Comparison of ENCODE assay signal across 8 cellular contexts in the genomic region with DNA sequence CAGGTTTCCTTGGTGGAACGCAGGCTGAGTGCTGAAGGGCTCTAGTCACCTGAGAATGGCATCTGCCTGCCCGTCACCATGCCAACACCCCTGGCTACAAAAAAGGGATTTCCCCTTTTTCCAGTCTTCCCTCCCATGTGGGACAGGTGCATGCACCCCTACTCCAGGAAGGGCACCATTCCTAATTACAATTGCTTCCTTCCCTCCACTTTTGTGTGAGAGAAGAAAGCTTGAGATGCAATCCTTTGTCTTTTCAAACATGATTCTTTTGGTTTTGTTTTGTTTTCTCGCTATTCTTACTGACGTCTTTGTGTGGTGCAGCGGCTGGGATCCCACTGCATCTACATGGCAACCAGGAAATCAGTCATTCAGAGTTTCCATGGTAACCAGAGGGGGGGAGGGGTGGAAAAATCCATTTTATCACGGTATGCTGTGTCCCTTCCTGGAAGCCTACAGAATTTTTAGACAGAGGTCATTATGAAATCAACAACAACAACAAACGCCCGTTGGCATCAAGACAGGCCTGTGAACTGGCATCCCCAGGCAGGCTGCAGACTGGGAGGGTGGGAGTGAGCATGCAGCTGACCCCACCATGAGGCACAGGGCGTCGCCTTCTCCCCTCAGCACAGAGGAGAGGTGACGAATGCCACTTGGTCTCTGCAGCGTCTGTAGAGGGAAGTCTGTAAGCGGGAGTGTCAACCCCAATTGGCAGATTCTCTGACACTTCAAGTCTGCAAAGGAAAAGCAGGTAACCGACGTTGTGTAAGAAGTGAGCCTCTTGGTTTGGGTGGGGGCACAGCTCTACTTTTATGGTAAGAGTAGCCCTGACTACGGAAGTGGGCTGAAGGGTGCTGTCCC. TPM values are rescaled to one million over a fixed set of nuclear protein-coding genes. Genes with fewer than 3 reads are reported as not detected.
DNase-seq lines count a peak whose midpoint lies in the region; ATAC-seq and TF ChIP-seq lines count a peak whose summit lies in the region.

No MANE protein-coding gene starts in this region.

- CTCF ChIA-PET in activated B cell treated with CpG ODN at 0.5 μM for 24 hours (lab: Charles Lee): interaction anchor here (0.9 to 1.9 kb wide), 5 partner anchors 13 to 133 kb away, joined by 3 to 10 read pairs (median 3); a partner anchor contains a TSS

- H3K36me3 Mint-ChIP-seq in GM23338 (ENCODE audit: low read depth) (no peaks in the 10 kb centered on the region; the same call in 2 of the 3 replicates), activated B cell treated with CpG ODN at 0.5 μM for 24 hours (ENCODE audit: low read depth) (peaks cover 2% of the 10 kb centered on the region)

- no peaks in the 10 kb centered on the region for H3K79me2 ChIP-seq in GM23338 (replicated peaks; ENCODE audit: insufficient read depth)

- H3K4me3 Mint-ChIP-seq in GM23338 (peak overlapping the region; percentile 66), activated B cell treated with CpG ODN at 0.5 μM for 24 hours (peak overlapping the region; percentile 88)

- H3K4me3 ChIP-seq in GM08714 (ENCODE audit: low read length) (peak overlapping the region; percentile 53; the same call in 1 of the 2 replicates), GM23338 (peak overlapping the region; percentile 32), NB4 (ENCODE audit: low read depth, low read length) (peak overlapping the region; percentile 43)

- DNase-seq in GM23338 (ENCODE audit: low spot score): peak; percentile 93
- DNase-seq in NB4 (ENCODE audit: low read depth): peak; percentile 99
- DNase-seq in activated B cell treated with CpG ODN at 0.5 μM for 24 hours: peak; percentile 67
- DNase-seq in caudate nucleus (lab: John Stamatoyannopoulos, UW): peak in 36 of 61 donors; percentile 2 to 70 (median 32)
- DNase-seq in left lobe of liver (ENCODE audit: low spot score): peak; percentile 50
- DNase-seq in stimulated activated CD4-positive, alpha-beta T cell treated with anti-CD3 and anti-CD28 coated beads, Interleukin-2, amount 100 ng/mL, for 48 hours: peak; percentile 73 to 83
- DNase-seq in AG08396 (ENCODE audit: low spot score): no peak

- H3K9me2 ChIP-seq in GM23338 (ENCODE audit: insufficient read depth): peaks cover 3% of the 10 kb centered on the region; the same call in 1 of the 2 replicates

- peaks cover 24% of the 10 kb centered on the region for H3K4me1 ChIP-seq in GM23338 (ENCODE audit: insufficient read depth)

- H4K20me1 ChIP-seq in GM23338 (replicated peaks; ENCODE audit: insufficient read depth): no peaks in the 10 kb centered on the region

- TF ChIP-seq CTCF in GM23338 (conservative IDR thresholded peaks at IDR 0.05; ENCODE audit: low read depth in 2 of 2) (no peak), NB4 (IDR thresholded peaks at IDR 0.05; ENCODE audit: low read depth, low read length) (no peak), activated B cell treated with CpG ODN at 0.5 μM for 24 hours (IDR thresholded peaks at IDR 0.05) (no peak)

- TF ChIP-seq POLR2A in NB4 (IDR thresholded peaks at IDR 0.05; ENCODE audit: extremely low read depth, insufficient read length): no peak

- ATAC-seq in GM23338 (peak; percentile 94), activated B cell treated with CpG ODN at 0.5 μM for 24 hours (ENCODE audit: low read depth) (peak; percentile 78), left lobe of liver (peak; percentile 61)

- H3K4me2 ChIP-seq in GM23338: peak overlapping the region; percentile 41

- H2AFZ ChIP-seq in GM23338: peak overlapping the region; percentile 84; the same call in 1 of the 2 replicates

- H3K27me3 Mint-ChIP-seq in GM23338 (ENCODE audit: insufficient read depth, low read depth, poor library complexity): peaks cover 11% of the 10 kb centered on the region
- no peaks in the 10 kb centered on the region for H3K27me3 Mint-ChIP-seq in activated B cell treated with CpG ODN at 0.5 μM for 24 hours

- H3K27ac Mint-ChIP-seq in GM23338: peak overlapping the region; percentile 81
- H3K27ac Mint-ChIP-seq in activated B cell treated with CpG ODN at 0.5 μM for 24 hours: peak overlapping the region; percentile 99

- intact Hi-C loops in activated B cell treated with CpG ODN at 0.5 μM for 24 hours (cut with micrococcal nuclease): loop anchor here (1.0 to 10.0 kb wide), 15 partner anchors 13 to 1532 kb away; a partner anchor contains a TSS

- no peaks in the 10 kb centered on the region for H3K36me3 ChIP-seq in GM23338 (ENCODE audit: insufficient read depth)

- no peaks in the 10 kb centered on the region for H3K27me3 ChIP-seq in GM23338 (ENCODE audit: insufficient read depth)

- H3K4me1 Mint-ChIP-seq in GM23338 (peaks cover 29% of the 10 kb centered on the region), activated B cell treated with CpG ODN at 0.5 μM for 24 hours (peaks cover 86% of the 10 kb centered on the region)

- H3K27ac ChIP-seq in GM23338 (ENCODE audit: low read depth) (peak overlapping the region; percentile 53), caudate nucleus (ENCODE audit: low read depth, low read length) (peak overlapping the region; percentile 69)

- H3K9me3 Mint-ChIP-seq in GM23338 (no peaks in the 10 kb centered on the region), activated B cell treated with CpG ODN at 0.5 μM for 24 hours (peaks cover 4% of the 10 kb centered on the region)

- H3F3A ChIP-seq in GM23338 (replicated peaks; ENCODE audit: low read depth): peaks cover 4% of the 10 kb centered on the region; the same call in 1 of the 2 replicates

- POLR2A ChIA-PET in activated B cell treated with CpG ODN at 0.5 μM for 24 hours (lab: Charles Lee): interaction anchor here (0.7 to 6.2 kb wide), 11 partner anchors 9 to 143 kb away, joined by 3 to 143 read pairs (median 6); a partner anchor contains a TSS

TF ChIP-seq in GM23338, 12 proteins besides CTCF, POLR2A, EP300 and RAD21 (continues in another document):
- no peak for TF ChIP-seq ZNF331 (CRISPR knock-in tag; IDR thresholded peaks at IDR 0.05; ENCODE audit: low read depth)
- TF ChIP-seq, protein P1, sequence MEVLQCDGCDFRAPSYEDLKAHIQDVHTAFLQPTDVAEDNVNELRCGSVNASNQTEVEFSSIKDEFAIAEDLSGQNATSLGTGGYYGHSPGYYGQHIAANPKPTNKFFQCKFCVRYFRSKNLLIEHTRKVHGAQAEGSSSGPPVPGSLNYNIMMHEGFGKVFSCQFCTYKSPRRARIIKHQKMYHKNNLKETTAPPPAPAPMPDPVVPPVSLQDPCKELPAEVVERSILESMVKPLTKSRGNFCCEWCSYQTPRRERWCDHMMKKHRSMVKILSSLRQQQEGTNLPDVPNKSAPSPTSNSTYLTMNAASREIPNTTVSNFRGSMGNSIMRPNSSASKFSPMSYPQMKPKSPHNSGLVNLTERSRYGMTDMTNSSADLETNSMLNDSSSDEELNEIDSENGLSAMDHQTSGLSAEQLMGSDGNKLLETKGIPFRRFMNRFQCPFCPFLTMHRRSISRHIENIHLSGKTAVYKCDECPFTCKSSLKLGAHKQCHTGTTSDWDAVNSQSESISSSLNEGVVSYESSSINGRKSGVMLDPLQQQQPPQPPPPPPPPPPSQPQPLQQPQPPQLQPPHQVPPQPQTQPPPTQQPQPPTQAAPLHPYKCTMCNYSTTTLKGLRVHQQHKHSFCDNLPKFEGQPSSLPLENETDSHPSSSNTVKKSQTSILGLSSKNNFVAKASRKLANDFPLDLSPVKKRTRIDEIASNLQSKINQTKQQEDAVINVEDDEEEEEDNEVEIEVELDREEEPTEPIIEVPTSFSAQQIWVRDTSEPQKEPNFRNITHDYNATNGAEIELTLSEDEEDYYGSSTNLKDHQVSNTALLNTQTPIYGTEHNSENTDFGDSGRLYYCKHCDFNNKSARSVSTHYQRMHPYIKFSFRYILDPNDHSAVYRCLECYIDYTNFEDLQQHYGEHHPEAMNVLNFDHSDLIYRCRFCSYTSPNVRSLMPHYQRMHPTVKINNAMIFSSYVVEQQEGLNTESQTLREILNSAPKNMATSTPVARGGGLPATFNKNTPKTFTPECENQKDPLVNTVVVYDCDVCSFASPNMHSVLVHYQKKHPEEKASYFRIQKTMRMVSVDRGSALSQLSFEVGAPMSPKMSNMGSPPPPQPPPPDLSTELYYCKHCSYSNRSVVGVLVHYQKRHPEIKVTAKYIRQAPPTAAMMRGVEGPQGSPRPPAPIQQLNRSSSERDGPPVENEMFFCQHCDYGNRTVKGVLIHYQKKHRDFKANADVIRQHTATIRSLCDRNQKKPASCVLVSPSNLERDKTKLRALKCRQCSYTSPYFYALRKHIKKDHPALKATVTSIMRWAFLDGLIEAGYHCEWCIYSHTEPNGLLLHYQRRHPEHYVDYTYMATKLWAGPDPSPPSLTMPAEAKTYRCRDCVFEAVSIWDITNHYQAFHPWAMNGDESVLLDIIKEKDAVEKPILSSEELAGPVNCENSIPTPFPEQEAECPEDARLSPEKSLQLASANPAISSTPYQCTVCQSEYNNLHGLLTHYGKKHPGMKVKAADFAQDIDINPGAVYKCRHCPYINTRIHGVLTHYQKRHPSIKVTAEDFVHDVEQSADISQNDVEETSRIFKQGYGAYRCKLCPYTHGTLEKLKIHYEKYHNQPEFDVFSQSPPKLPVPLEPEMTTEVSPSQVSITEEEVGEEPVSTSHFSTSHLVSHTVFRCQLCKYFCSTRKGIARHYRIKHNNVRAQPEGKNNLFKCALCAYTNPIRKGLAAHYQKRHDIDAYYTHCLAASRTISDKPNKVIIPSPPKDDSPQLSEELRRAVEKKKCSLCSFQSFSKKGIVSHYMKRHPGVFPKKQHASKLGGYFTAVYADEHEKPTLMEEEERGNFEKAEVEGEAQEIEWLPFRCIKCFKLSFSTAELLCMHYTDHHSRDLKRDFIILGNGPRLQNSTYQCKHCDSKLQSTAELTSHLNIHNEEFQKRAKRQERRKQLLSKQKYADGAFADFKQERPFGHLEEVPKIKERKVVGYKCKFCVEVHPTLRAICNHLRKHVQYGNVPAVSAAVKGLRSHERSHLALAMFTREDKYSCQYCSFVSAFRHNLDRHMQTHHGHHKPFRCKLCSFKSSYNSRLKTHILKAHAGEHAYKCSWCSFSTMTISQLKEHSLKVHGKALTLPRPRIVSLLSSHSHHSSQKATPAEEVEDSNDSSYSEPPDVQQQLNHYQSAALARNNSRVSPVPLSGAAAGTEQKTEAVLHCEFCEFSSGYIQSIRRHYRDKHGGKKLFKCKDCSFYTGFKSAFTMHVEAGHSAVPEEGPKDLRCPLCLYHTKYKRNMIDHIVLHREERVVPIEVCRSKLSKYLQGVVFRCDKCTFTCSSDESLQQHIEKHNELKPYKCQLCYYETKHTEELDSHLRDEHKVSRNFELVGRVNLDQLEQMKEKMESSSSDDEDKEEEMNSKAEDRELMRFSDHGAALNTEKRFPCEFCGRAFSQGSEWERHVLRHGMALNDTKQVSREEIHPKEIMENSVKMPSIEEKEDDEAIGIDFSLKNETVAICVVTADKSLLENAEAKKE (CRISPR knock-in tag; IDR thresholded peaks at IDR 0.05): no peak
- TF ChIP-seq EZH2phosphoT487 (IDR thresholded peaks at IDR 0.05; ENCODE audit: unreplicated experiment): no peak

RNA-seq across cellular contexts. Expression of a gene that starts 13.6 kb away (rescaled TPM):
- total RNA-seq in GM23338 (2014; rRNA removed; shearing (Covaris generic)): 14.8 and 19.0 TPM in 2 replicates
- polyA plus RNA-seq in GM23338 (2016; fragmentation: Nextera tagmentation; extraction: Ambion mirVana): 8.2 and 9.9 TPM in 2 replicates
- total RNA-seq in activated B cell treated with CpG ODN at 0.5 μM for 24 hours (68.7 and 70.0 TPM in 2 replicates), left lobe of liver (4.3 TPM)
